8 cellular contexts compared by ENCODE assay signal in the genomic region with DNA sequence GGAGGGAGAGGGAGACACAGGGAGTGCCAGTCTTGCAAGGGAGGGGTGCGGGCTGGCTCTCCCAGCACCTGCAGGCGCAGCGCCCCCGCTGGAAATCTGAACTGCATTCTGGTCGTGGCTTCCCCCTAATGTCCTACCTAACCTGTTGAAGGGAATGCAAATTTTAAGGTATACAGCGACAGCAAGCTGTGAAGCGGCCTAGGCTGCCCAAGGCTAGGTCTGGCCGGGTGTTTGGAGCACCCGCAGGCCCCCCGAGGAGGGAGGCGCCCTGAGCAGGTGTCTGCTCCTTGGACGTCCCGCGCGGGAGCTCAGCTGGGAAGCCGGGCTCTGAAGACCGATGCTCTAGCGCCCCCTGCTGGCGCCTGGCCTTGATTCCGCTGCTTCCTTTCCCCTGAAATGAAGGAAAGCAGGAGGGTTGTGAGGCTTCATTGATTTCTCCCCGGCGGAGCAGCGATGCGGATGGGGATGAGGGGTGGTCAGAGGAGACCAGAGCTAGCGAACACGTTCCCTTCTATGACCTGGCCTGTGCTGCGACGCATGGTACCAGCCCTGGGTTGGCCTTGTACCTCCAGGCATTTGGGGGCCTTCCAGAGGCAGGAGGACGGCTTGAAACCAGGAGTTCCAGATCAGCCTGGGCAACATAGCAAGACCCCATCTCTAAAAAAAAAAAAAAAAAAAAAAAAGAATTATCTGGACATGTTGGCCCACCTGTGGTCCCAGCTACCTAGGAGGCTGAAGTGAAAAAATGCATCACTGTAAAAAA.
DNase-seq lines count a peak whose midpoint lies in the region; TF ChIP-seq lines count a peak whose summit lies in the region.

No MANE protein-coding gene starts in this region.

- no peak for TF ChIP-seq POLR2A in thyroid gland (IDR thresholded peaks at IDR 0.05)

- DNase-seq in ELF-1 (ENCODE audit: low read depth, low spot score), result peak; percentile 98
- peak; percentile 45 for DNase-seq in RPMI7951 (ENCODE audit: low read depth)
- peak; percentile 85 for DNase-seq in activated effector memory CD4-positive, alpha-beta T cell treated with anti-CD3 and anti-CD28 coated beads, Interleukin-2, amount 50 U/mL, for 16 hours
- DNase-seq in germinal center (ENCODE audit: low spot score), result peak; percentile 60
- peak; percentile 50 for DNase-seq in occipital lobe (lab: John Stamatoyannopoulos, UW)
- peak; percentile 86 to 87 for DNase-seq in thyroid gland
- DNase-seq in HPDE6-E6E7 (ENCODE audit: extremely low spot score), result no peak

- H3K36me3 ChIP-seq in HUES64 (ENCODE audit: insufficient read depth, low read length) (no peaks in the 10 kb centered on the region), thyroid gland (no peaks in the 10 kb centered on the region)

- H3K9me3 ChIP-seq in HUES64 (ENCODE audit: insufficient read depth, low read depth, low read length), result 0 out of 2 replicates have a peak, but pooled peaks cover 3% of the 10 kb centered on the region
- no peaks in the 10 kb centered on the region for H3K9me3 ChIP-seq in thyroid gland

- H3K27ac ChIP-seq in HUES64 (ENCODE audit: low read depth, low read length) (0 out of 2 replicates have a peak overlapping the region, but pooled peaks have one; percentile 36), thyroid gland (no peak overlapping the region)

- intact Hi-C loops in thyroid gland (cut with DNase I), result loop anchor here (5.0 kb wide), 1 partner anchor 876 kb away; no protein-coding TSS in a partner anchor

- H3K9ac ChIP-seq in HUES64 (ENCODE audit: low read depth, low read length), result no peak overlapping the region

- 10% methylated on average over 29 of the region's 29 CpGs for WGBS in HUES64
- 4 to 5% methylated on average over 15 to 18 of the region's 29 CpGs for WGBS in thyroid gland, 2 donors

- peak overlapping the region; percentile 54 for H3K4me3 ChIP-seq in HUES64 (ENCODE audit: low read length)
- no peak overlapping the region for H3K4me3 ChIP-seq in thyroid gland (replicated peaks in 1 of 3)

- H3K27me3 ChIP-seq in HUES64 (ENCODE audit: insufficient read depth, low read length), result no peaks in the 10 kb centered on the region
- H3K27me3 ChIP-seq in thyroid gland, result no peaks in the 10 kb centered on the region

- H3K4me1 ChIP-seq in HUES64 (ENCODE audit: insufficient read depth, low read length), result peaks cover 7% of the 10 kb centered on the region; the same call in 1 of the 2 replicates
- H3K4me1 ChIP-seq in thyroid gland, result peaks cover 0 to 5% of the 10 kb centered on the region in 2 donors

- TF ChIP-seq CTCF in thyroid gland (IDR thresholded peaks at IDR 0.05), result peak; percentile 67 to 91 (median 86)
